Comparison of ENCODE assay signal across 15 cellular contexts in the genomic region with DNA sequence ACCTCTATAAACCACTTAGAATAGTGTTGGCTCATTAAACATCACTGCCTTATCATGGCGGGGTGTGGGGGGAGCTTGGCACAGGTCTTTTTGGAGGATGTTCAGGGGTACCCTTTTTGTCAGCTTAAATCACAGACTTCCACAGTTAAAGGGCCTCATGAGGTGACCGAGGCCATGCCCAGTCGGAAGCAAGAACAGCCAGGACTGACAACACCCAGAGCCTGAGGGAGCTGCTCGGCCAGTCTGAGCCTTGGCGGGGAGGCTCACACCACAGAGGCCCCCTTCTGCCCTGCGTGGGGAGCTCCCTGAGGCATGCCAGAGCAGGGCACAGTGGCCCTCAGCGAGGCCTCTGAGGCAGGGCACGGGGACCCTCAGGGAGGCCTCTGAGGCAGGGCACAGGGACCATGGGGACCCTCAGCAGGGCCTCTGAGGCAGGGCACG. TPM values are rescaled to one million over a fixed set of nuclear protein-coding genes. Genes with fewer than 3 reads are reported as not detected.
A peak's percentile ranks its signal among the peaks of the same experiment; 100 is the strongest.
DNase-seq lines count a peak whose midpoint lies in the region; ATAC-seq, FAIRE-seq and TF ChIP-seq lines count a peak whose summit lies in the region.
"Had no signal": no experiment of that assay in that cellular context is flagged by ENCODE, and none has a peak within 500 bp of the region (broad histone marks: within the 10 kb centered on the region; RNA-seq: fewer than 3 reads in every experiment).

No MANE protein-coding gene starts in this region.

- TF ChIP-seq CTCF in osteocyte (IDR thresholded peaks at IDR 0.05) (no peak), tibial nerve (IDR thresholded peaks at IDR 0.05) (no peak), OCI-LY7 (conservative IDR thresholded peaks at IDR 0.05; ENCODE audit: low read length) (no peak)

- 64 to 69% methylated on average over 4 to 6 of the region's 9 CpGs for WGBS in tibial nerve, 2 donors

- H3K9me2 ChIP-seq in OCI-LY7 (ENCODE audit: insufficient read depth, low read length) = no peaks in the 10 kb centered on the region

- no peaks in the 10 kb centered on the region for H3K27me3 Mint-ChIP-seq in osteocyte (ENCODE audit: unreplicated experiment)

- no TSS peak for BruUV-seq in OCI-LY7 (replicated peaks; lab: Mats Ljungman, UMichigan)

- no peak for TF ChIP-seq EP300 in tibial nerve (IDR thresholded peaks at IDR 0.05)

- H3K4me1 ChIP-seq in tibial nerve (peaks cover 0 to 74% (median 29%) of the 10 kb centered on the region in 4 donors), OCI-LY7 (ENCODE audit: insufficient read depth, low read length, poor library complexity, severe bottlenecking) (no peaks in the 10 kb centered on the region)

- H3K4me1 Mint-ChIP-seq in osteocyte (ENCODE audit: unreplicated experiment) = peaks cover 84% of the 10 kb centered on the region

- no peak for TF ChIP-seq POLR2A in tibial nerve (IDR thresholded peaks at IDR 0.05)

- H3K27ac Mint-ChIP-seq in osteocyte (ENCODE audit: unreplicated experiment) = peak overlapping the region; percentile 99

- H2AFZ ChIP-seq in OCI-LY7 (ENCODE audit: low read length) = no peak overlapping the region

- peak; percentile 3 to 9 for ATAC-seq in left cardiac atrium

- CTCF ChIA-PET in OCI-LY7 (lab: Charles Lee; ENCODE audit: unreplicated experiment) = no interaction called here

- FAIRE-seq in frontal cortex (lab: Jason Lieb, UNC) = no peak
- FAIRE-seq: bronchial epithelial cell had no signal

- no peaks in the 10 kb centered on the region for H3K9me3 Mint-ChIP-seq in osteocyte (ENCODE audit: unreplicated experiment)

- H3K9me3 ChIP-seq in SK-N-MC (ENCODE audit: low read depth, low read length) (no peaks in the 10 kb centered on the region), tibial nerve (no peaks in the 10 kb centered on the region), OCI-LY7 (ENCODE audit: low read length) (no peaks in the 10 kb centered on the region)

- H3K9ac ChIP-seq in SK-N-MC (ENCODE audit: insufficient read length) = peak overlapping the region; percentile 34

- H3K4me2 ChIP-seq in OCI-LY7 (ENCODE audit: low read length) = no peak overlapping the region

- no peaks in the 10 kb centered on the region for H4K20me1 ChIP-seq in OCI-LY7 (ENCODE audit: insufficient read depth, low read length)

- POLR2A ChIA-PET in OCI-LY7 (lab: Charles Lee) = interaction anchor here (0.5 kb wide), 1 partner anchor 155 kb away, joined by 4 read pairs; no protein-coding TSS in a partner anchor

- no peaks in the 10 kb centered on the region for H3K27me3 ChIP-seq in tibial nerve

- H3K36me3 Mint-ChIP-seq in osteocyte (ENCODE audit: unreplicated experiment) = peaks cover 23% of the 10 kb centered on the region

- H3K79me2 ChIP-seq in OCI-LY7 (ENCODE audit: insufficient read depth, low read depth, low read length) = no peaks in the 10 kb centered on the region

- DNase-seq in SK-N-MC (ENCODE audit: low read depth, low spot score) = no peak
- DNase-seq in left cardiac atrium = no peak
- DNase-seq in osteocyte (ENCODE audit: extremely low spot score, unreplicated experiment) = no peak
- DNase-seq in tibial nerve (ENCODE audit: low spot score in 2 of 2) = no peak
- no peak for DNase-seq in OCI-LY7 (ENCODE audit: low spot score)
- no peak for DNase-seq in LoVo (ENCODE audit: low spot score)
- no peak for DNase-seq in activated CD4-positive, alpha-beta T cell treated with anti-CD3 and anti-CD28 coated beads, Interleukin-2, amount 50 U/mL, for 4 hours
- no peak for DNase-seq in frontal cortex (ENCODE audit: low spot score in 2 of 2)
- DNase-seq: activated CD4-positive, alpha-beta T cell treated with anti-CD3 and anti-CD28 coated beads for 1 hour; Calu3; NCI-H1105; NCI-H748 treated with DMSO at 0.1 percent for 48 hours; stimulated activated naive CD4-positive, alpha-beta T cell treated with Interleukin-2 at 50 U/mL for 16 hours; SW 1271 had no signal

- no peak overlapping the region for H3K4me3 Mint-ChIP-seq in osteocyte (ENCODE audit: unreplicated experiment)

- H3K4me3 ChIP-seq in SK-N-MC = peak overlapping the region; percentile 62
- H3K4me3 ChIP-seq in tibial nerve = no peak overlapping the region
- H3K4me3 ChIP-seq in OCI-LY7 (ENCODE audit: low read depth, low read length, poor library complexity, severe bottlenecking) = no peak overlapping the region

- H3K36me3 ChIP-seq in SK-N-MC (ENCODE audit: insufficient read depth, low read length) (no peaks in the 10 kb centered on the region; the same call in 1 of the 2 replicates), tibial nerve (peaks cover 0 to 7% (median 0%) of the 10 kb centered on the region in 3 donors), OCI-LY7 (ENCODE audit: insufficient read depth, low read length) (no peaks in the 10 kb centered on the region)

- intact Hi-C loops in left cardiac atrium (cut with DNase I) (loop anchor here in 1 of 2 donors (5.0 kb wide), 1 partner anchor 33 kb away; no protein-coding TSS in a partner anchor), OCI-LY7 (cut with micrococcal nuclease; ENCODE audit: unreplicated experiment) (no loop called here)

- peak overlapping the region; percentile 99 for H3K27ac ChIP-seq in SK-N-MC
- H3K27ac ChIP-seq in tibial nerve = peak overlapping the region; percentile 75 to 91 (median 84)
- no peak overlapping the region for H3K27ac ChIP-seq in OCI-LY7 (ENCODE audit: low read depth, low read length, poor library complexity, severe bottlenecking)

RNA-seq across cellular contexts. Expression of a gene that starts 49.5 kb away (rescaled TPM):
- total RNA-seq in left cardiac atrium (10 to 100 TPM; 14.8 to 18.8 TPM), osteocyte (23.5 and 32.1 TPM in 2 replicates), tibial nerve (10 to 100 TPM; 11.0 to 34.5 (median 16.2) TPM), OCI-LY7 (2022) (29.3 and 62.7 TPM in 2 replicates), frontal cortex (54.2 TPM)
- total RNA-seq in OCI-LY7 (2014; rRNA removed; shearing (Covaris generic)) = 24.8 and 34.9 TPM in 2 replicates
